8 cellular contexts compared by ENCODE assay signal in the genomic region with DNA sequence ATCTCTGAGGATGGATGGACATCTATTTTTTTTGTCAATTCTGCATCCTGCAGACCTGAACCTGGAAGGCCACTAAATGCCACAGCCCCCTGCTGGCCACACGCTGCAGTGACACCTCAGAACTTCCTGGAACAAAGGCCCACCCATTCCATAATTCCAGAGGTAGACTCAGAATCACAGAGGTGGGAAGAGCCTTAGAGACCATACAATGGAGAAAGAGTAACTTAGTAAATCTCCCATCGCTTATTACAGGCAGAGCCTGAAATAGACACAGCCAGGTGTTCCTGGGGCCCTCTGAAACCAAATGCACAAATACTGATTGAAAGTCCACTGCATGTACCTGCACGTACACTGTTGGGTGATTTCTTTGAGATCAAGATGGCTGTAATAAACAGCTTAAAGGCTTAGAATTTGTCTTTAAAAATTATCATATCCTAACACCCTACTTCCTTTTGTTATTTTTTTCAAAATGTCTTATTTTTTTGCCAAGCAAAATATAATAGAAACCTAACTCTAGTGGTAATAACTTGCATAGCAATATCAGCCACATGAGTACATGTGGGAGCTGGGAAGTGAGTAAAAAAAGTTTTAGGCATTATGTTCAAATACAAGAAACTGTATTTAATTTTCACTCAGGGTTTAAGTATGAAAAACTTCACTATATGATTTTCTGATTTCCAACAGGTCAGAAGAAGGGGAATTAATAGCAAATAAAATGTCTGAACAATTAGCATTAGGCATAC.
DNase-seq lines count a peak whose midpoint lies in the region; ATAC-seq and TF ChIP-seq lines count a peak whose summit lies in the region.

No MANE protein-coding gene starts in this region.

- peak; percentile 78 for ATAC-seq in GM21786 (IDR thresholded peaks at IDR 0.05; ENCODE audit: unreplicated experiment)
- ATAC-seq in central memory CD8-positive, alpha-beta T cell (replicated peaks; ENCODE audit: extremely low read depth, poor library complexity, severe bottlenecking): peak; percentile 32
- ATAC-seq in lower lobe of right lung: peak; percentile 81 to 86

- H3K27me3 Mint-ChIP-seq in central memory CD8-positive, alpha-beta T cell: peaks cover 8% of the 10 kb centered on the region

- H3K27ac Mint-ChIP-seq in central memory CD8-positive, alpha-beta T cell (ENCODE audit: low read depth): no peak overlapping the region

- intact Hi-C loops in lower lobe of right lung (cut with DNase I): no loop called here

- WGBS in suprapubic skin: 66% methylated on average over 3 of the region's 3 CpGs

- H3K9me3 ChIP-seq in lower lobe of right lung (no peaks in the 10 kb centered on the region), suprapubic skin (no peaks in the 10 kb centered on the region)

- peaks cover 4% of the 10 kb centered on the region for H3K4me1 Mint-ChIP-seq in central memory CD8-positive, alpha-beta T cell

- DNase-seq in NCI-H2171 treated with DMSO at 0.1 percent for 48 hours (lab: John Stamatoyannopoulos, UW): peak; percentile 10
- DNase-seq in NCI-H2171 (lab: John Stamatoyannopoulos, UW): no peak
- DNase-seq in Kasumi-1 (lab: John Stamatoyannopoulos, UW): peak; percentile 41 to 42
- peak; percentile 42 for DNase-seq in T1000 (lab: John Stamatoyannopoulos, UW)
- no peak for DNase-seq in central memory CD8-positive, alpha-beta T cell (ENCODE audit: low spot score in 2 of 2)
- DNase-seq in lower lobe of right lung: peak; percentile 67
- no peak for DNase-seq in suprapubic skin (ENCODE audit: low spot score in 2 of 2)

- peak; percentile 85 for TF ChIP-seq CTCF in lower lobe of right lung (IDR thresholded peaks at IDR 0.05)
- TF ChIP-seq CTCF in suprapubic skin (IDR thresholded peaks at IDR 0.05): peak; percentile 51 to 77

- H3K4me1 ChIP-seq in lower lobe of right lung: no peaks in the 10 kb centered on the region
- no peaks in the 10 kb centered on the region for H3K4me1 ChIP-seq in suprapubic skin

- H3K4me3 ChIP-seq in lower lobe of right lung (no peak overlapping the region), suprapubic skin (no peak overlapping the region)

- no peak overlapping the region for H3K27ac ChIP-seq in lower lobe of right lung
- no peak overlapping the region for H3K27ac ChIP-seq in suprapubic skin

- TF ChIP-seq EP300 in suprapubic skin (IDR thresholded peaks at IDR 0.05): no peak

- H3K27me3 ChIP-seq in lower lobe of right lung (ENCODE audit: low read depth) (no peaks in the 10 kb centered on the region), suprapubic skin (no peaks in the 10 kb centered on the region)

- no peak overlapping the region for H3K4me3 Mint-ChIP-seq in central memory CD8-positive, alpha-beta T cell

- H3K36me3 ChIP-seq in lower lobe of right lung: no peaks in the 10 kb centered on the region
- H3K36me3 ChIP-seq in suprapubic skin: no peaks in the 10 kb centered on the region

- H3K9me3 Mint-ChIP-seq in central memory CD8-positive, alpha-beta T cell: no peaks in the 10 kb centered on the region

- TF ChIP-seq POLR2A in suprapubic skin (IDR thresholded peaks at IDR 0.05): no peak

- H3K36me3 Mint-ChIP-seq in central memory CD8-positive, alpha-beta T cell (ENCODE audit: insufficient read depth): no peaks in the 10 kb centered on the region

Comparison
In these comparisons a context has a peak if more than half of its experiments do, and no peak if none do; other contexts are left out.
1. DNase-seq: peak in NCI-H2171 treated with DMSO at 0.1 percent for 48 hours (single experiment), Kasumi-1 (2 of 2), T1000 (single experiment) and lower lobe of right lung (single experiment); none in NCI-H2171 (single experiment), central memory CD8-positive, alpha-beta T cell (0 of 2) and suprapubic skin (0 of 2).
2. ATAC-seq: peak in every context shown above with its lines; median percentile 84 in lower lobe of right lung; 78 in GM21786; 32 in central memory CD8-positive, alpha-beta T cell.